ENCODE assay signal across 10 cellular contexts in genomic region chr2:200107818-200108217, GRCh38.
"Had no signal": no experiment of that assay in that cellular context is flagged by ENCODE, and none has a peak within 500 bp of the region (broad histone marks: within the 10 kb centered on the region; RNA-seq: fewer than 3 reads in every experiment).

No MANE protein-coding gene starts in this region.

- H3K4me2 ChIP-seq: GM23338 had no signal

- H3K27ac Mint-ChIP-seq: GM23338, H9, HFFc6 had no signal

- H3K4me3 ChIP-seq: GM23248, GM23338, HAP-1 had no signal

- FAIRE-seq: H54 had no signal

- H2AFZ ChIP-seq: GM23248, GM23338 had no signal

- H3K9ac ChIP-seq: GM23248 had no signal

- DNase-seq: GM23248, GOT3, H7, H9, HCEC 1CT, HFFc6 had no signal

- H3K4me3 Mint-ChIP-seq: GM23338, H9, HFFc6 had no signal

- H3K4me1 ChIP-seq: HAP-1 had no signal

- H3K4me1 Mint-ChIP-seq: GM23338, H9 had no signal

- H3K36me3 ChIP-seq: HAP-1 had no signal

- H3K9me3 Mint-ChIP-seq: GM23338, H9, HFFc6 had no signal

- H3K27ac ChIP-seq: GM23248 had no signal

- H3K9me3 ChIP-seq: HAP-1 had no signal

- ATAC-seq: GM23338, HCT116 had no signal
